ENCODE assay signal across 7 cellular contexts in the genomic region with DNA sequence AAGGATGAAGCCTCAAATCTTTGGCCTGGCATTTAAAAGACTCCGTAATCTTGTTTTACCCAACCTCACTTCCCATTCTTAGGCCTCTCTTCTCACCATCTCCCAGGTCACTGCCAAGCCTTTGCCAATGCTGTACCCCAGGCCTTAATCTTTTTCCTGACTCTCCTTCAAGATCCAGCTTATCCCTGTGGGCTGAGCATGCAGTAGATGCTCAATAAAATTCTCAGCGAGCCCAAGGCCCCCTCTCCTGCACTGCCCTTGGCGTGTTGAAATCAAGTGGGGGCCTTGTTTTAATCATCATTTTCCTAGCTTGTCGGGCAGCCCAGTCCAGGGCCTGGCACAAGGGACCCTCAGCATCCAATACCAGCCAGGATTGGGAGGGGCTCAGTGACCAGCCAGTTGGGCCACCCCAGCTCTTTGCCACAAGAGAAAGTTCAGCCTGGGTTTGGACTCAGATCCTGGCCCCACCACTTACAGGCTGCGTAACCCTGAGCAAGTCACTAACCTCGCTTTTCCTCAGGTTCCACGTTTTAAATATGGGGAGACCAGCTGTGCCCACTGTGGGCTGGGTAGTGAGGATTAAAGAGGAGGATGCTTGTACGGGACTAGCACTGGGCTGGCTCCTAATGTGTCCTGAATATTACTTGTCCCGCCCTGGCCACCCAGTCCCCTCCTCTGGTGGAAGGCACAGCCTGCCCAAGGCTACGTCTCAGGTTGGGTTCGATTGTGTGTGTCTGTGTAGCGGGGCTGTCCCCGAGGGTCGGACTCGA. TPM values are rescaled to one million over a fixed set of nuclear protein-coding genes. Genes with fewer than 3 reads are reported as not detected.
A peak's percentile ranks its signal among the peaks of the same experiment; 100 is the strongest.
DNase-seq lines count a peak whose midpoint lies in the region; ATAC-seq, FAIRE-seq and TF ChIP-seq lines count a peak whose summit lies in the region.

No MANE protein-coding gene starts in this region.

- H3K36me3 ChIP-seq in kidney epithelial cell (ENCODE audit: control insufficient read depth, insufficient read depth, low read length) (no peaks in the 10 kb centered on the region), suprapubic skin (peaks cover 5% of the 10 kb centered on the region)

- peaks cover 24% of the 10 kb centered on the region for H3K4me1 Mint-ChIP-seq in activated naive CD8-positive, alpha-beta T cell treated with anti-CD3 and anti-CD28 coated beads for 36 hours

- H3K27ac ChIP-seq in suprapubic skin = peak overlapping the region; percentile 98

- H3K36me3 Mint-ChIP-seq in activated naive CD8-positive, alpha-beta T cell treated with anti-CD3 and anti-CD28 coated beads for 36 hours = peaks cover 9% of the 10 kb centered on the region

- H3K4me3 Mint-ChIP-seq in activated naive CD8-positive, alpha-beta T cell treated with anti-CD3 and anti-CD28 coated beads for 36 hours = peak overlapping the region; percentile 71

- no peak for TF ChIP-seq CTCF in kidney epithelial cell (IDR thresholded peaks at IDR 0.05; ENCODE audit: insufficient read depth, low read length, poor library complexity, severe bottlenecking)
- no peak for TF ChIP-seq CTCF in suprapubic skin (IDR thresholded peaks at IDR 0.05)

- H3K4me1 ChIP-seq in suprapubic skin = peaks cover 36% of the 10 kb centered on the region

- DNase-seq in activated naive CD8-positive, alpha-beta T cell treated with anti-CD3 and anti-CD28 coated beads for 36 hours = no peak
- DNase-seq in kidney epithelial cell (ENCODE audit: low read depth) = no peak
- no peak for DNase-seq in suprapubic skin (ENCODE audit: low spot score in 2 of 2)
- DNase-seq in GF-D8 (lab: John Stamatoyannopoulos, UW) = no peak
- DNase-seq in ecto neural progenitor cell (ENCODE audit: low spot score) = no peak
- DNase-seq in frontal cortex (ENCODE audit: low spot score in 2 of 2) = no peak

- no peak for FAIRE-seq in frontal cortex (lab: Jason Lieb, UNC)

- peak; percentile 2 for ATAC-seq in HG03039 (IDR thresholded peaks at IDR 0.05; ENCODE audit: unreplicated experiment)

- H3K4me3 ChIP-seq in kidney epithelial cell (ENCODE audit: low read depth, low read length) = peak overlapping the region; percentile 53
- peak overlapping the region; percentile 96 for H3K4me3 ChIP-seq in suprapubic skin

- peak overlapping the region; percentile 95 for H3K27ac Mint-ChIP-seq in activated naive CD8-positive, alpha-beta T cell treated with anti-CD3 and anti-CD28 coated beads for 36 hours

- no peaks in the 10 kb centered on the region for H3K9me3 Mint-ChIP-seq in activated naive CD8-positive, alpha-beta T cell treated with anti-CD3 and anti-CD28 coated beads for 36 hours

- H3K9me3 ChIP-seq in suprapubic skin = no peaks in the 10 kb centered on the region

- no peaks in the 10 kb centered on the region for H3K27me3 Mint-ChIP-seq in activated naive CD8-positive, alpha-beta T cell treated with anti-CD3 and anti-CD28 coated beads for 36 hours

- peaks cover 2% of the 10 kb centered on the region for H3K27me3 ChIP-seq in kidney epithelial cell (ENCODE audit: control insufficient read depth, insufficient read depth, low read length)
- H3K27me3 ChIP-seq in suprapubic skin = no peaks in the 10 kb centered on the region

- TF ChIP-seq POLR2A in suprapubic skin (IDR thresholded peaks at IDR 0.05) = no peak

- WGBS in suprapubic skin = 39% methylated on average over 15 of the region's 15 CpGs

- no peak for TF ChIP-seq EP300 in suprapubic skin (IDR thresholded peaks at IDR 0.05)

RNA-seq across cellular contexts. Expression of a gene that starts 0.9 kb away (rescaled TPM):
- total RNA-seq in activated naive CD8-positive, alpha-beta T cell treated with anti-CD3 and anti-CD28 coated beads for 36 hours = 100 to 1,000 TPM; 173 to 177 TPM
- total RNA-seq in kidney epithelial cell (163 and 183 TPM in 2 replicates), suprapubic skin (10 to 100 TPM; 52.9 to 76.6 (median 66.4) TPM), frontal cortex (255 TPM)
